9 cellular contexts compared by ENCODE assay signal in the genomic region with DNA sequence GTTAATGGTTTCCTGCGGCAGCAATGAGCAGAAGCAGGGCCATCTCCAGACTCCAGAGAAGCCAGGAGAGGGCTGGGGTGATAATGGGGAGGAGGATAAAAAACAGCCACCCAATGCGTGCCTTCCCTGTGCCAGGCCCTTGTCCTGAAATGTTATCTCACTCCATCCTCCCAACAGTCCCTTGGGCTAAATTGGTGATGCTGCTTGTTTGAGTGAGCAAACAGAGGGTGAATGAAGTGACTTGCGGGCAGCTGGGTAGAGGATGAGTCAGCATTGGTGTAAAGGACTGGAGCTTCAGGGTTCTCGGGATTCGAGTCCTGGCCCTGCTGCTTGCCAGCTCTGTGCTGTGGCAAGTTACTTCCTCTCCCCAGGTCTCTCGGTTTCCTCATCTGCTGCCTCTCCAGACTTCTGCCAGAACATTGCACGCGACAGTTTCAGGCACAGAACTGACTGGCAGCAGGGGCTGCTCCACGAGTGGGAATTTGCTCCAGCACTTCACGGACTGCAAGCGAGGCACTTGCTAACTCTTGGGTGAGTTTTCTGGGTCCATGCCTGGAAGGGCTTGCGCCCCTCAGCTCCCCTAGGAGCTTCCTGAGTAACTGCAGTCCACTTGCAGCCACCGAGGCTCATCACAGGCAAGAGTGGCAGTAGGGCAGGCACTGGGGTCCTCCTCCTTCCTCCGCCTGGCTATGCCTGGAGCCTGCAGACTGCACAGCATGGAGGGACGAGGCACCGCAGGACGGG. TPM values are rescaled to one million over a fixed set of nuclear protein-coding genes. Genes with fewer than 3 reads are reported as not detected.
DNase-seq lines count a peak whose midpoint lies in the region; ATAC-seq and TF ChIP-seq lines count a peak whose summit lies in the region.
"Had no signal": no experiment of that assay in that cellular context is flagged by ENCODE, and none has a peak within 500 bp of the region (broad histone marks: within the 10 kb centered on the region; RNA-seq: fewer than 3 reads in every experiment).

A gene with protein sequence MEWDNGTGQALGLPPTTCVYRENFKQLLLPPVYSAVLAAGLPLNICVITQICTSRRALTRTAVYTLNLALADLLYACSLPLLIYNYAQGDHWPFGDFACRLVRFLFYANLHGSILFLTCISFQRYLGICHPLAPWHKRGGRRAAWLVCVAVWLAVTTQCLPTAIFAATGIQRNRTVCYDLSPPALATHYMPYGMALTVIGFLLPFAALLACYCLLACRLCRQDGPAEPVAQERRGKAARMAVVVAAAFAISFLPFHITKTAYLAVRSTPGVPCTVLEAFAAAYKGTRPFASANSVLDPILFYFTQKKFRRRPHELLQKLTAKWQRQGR (plus strand): TSS at position 403 of the 744 bp plus-strand sequence. CDS start 24,181 bp downstream, outside the sequence.

- no peak within 1 kb of the TSS for H4K8ac ChIP-seq in mesendoderm (ENCODE audit: low read depth, low read length)

- H2AK5ac ChIP-seq in mesendoderm (ENCODE audit: low read length): no peak within 1 kb of the TSS

- no peaks in the 10 kb centered on the region for H3K4me1 Mint-ChIP-seq in activated CD4-positive, alpha-beta T cell treated with anti-CD3 and anti-CD28 coated beads for 36 hours

- DNase-seq in GF-D8 (lab: John Stamatoyannopoulos, UW) (peak; percentile 83), NCI-H2196 treated with DMSO at 0.1 percent for 48 hours (lab: John Stamatoyannopoulos, UW; ENCODE audit: unreplicated experiment) (peak; percentile 20), cardiac fibroblast (ENCODE audit: low read depth in 2 of 2) (peak; percentile 54 to 55), mesendoderm (peak; percentile 92), activated gamma-delta T cell treated with Interleukin-2 at 50 U/mL for 16 hours (no peak)
- DNase-seq in activated CD4-positive, alpha-beta T cell treated with anti-CD3 and anti-CD28 coated beads for 36 hours: no peak

- no peak within 1 kb of the TSS for H3K18ac ChIP-seq in mesendoderm (ENCODE audit: low read length)

- CTCF ChIA-PET in activated CD4-positive, alpha-beta T cell treated with anti-CD3 and anti-CD28 coated beads for 36 hours (lab: Charles Lee): interaction anchor here (1.0 kb wide), 1 partner anchor 9 kb away, joined by 3 read pairs; no protein-coding TSS in a partner anchor

- H2BK120ac ChIP-seq in mesendoderm (ENCODE audit: low read depth, low read length): no peak within 1 kb of the TSS

- no peaks in the 10 kb centered on the region for H3K79me1 ChIP-seq in mesendoderm (ENCODE audit: low read length)

- H3K4me2 ChIP-seq in mesendoderm (ENCODE audit: low read length): no peak within 1 kb of the TSS

- no peaks in the 10 kb centered on the region for H3K79me2 ChIP-seq in mesendoderm (ENCODE audit: control insufficient read depth, insufficient read depth, low read length)

- H3K36me3 Mint-ChIP-seq in activated CD4-positive, alpha-beta T cell treated with anti-CD3 and anti-CD28 coated beads for 36 hours (ENCODE audit: low read depth): no peaks in the 10 kb centered on the region

- no peaks in the 10 kb centered on the region for H3K27me3 ChIP-seq in mesendoderm (ENCODE audit: insufficient read depth, low read length, poor library complexity)

- H3K27me3 Mint-ChIP-seq in activated CD4-positive, alpha-beta T cell treated with anti-CD3 and anti-CD28 coated beads for 36 hours: peaks cover 2% of the 10 kb centered on the region

- H3K56ac ChIP-seq in mesendoderm (ENCODE audit: low read length): peak within 1 kb of the TSS; percentile 1

- no peak within 1 kb of the TSS for H3K4me3 ChIP-seq in cardiac fibroblast (replicated peaks in 1 of 2; ENCODE audit: low read depth in 2 of 2, low read length in 2 of 2)
- H3K4me3 ChIP-seq in mesendoderm (ENCODE audit: low read length): no peak within 1 kb of the TSS
- H3K4me3 ChIP-seq: cardiac muscle cell had no signal

- peaks cover 2% of the 10 kb centered on the region for H3K4me1 ChIP-seq in mesendoderm (ENCODE audit: control insufficient read depth, low read depth, low read length)

- no peak within 1 kb of the TSS for H2BK5ac ChIP-seq in mesendoderm (ENCODE audit: low read length)

- ATAC-seq in activated CD4-positive, alpha-beta T cell treated with anti-CD3 and anti-CD28 coated beads for 36 hours: no peak
- no peak for ATAC-seq in GM19397 (IDR thresholded peaks at IDR 0.05; ENCODE audit: unreplicated experiment)
- ATAC-seq in GM18520 (IDR thresholded peaks at IDR 0.05; ENCODE audit: unreplicated experiment): no peak

- no peak within 1 kb of the TSS for H3K4me3 Mint-ChIP-seq in activated CD4-positive, alpha-beta T cell treated with anti-CD3 and anti-CD28 coated beads for 36 hours

- H4K5ac ChIP-seq in mesendoderm (ENCODE audit: low read length): no peak within 1 kb of the TSS

- H3K9ac ChIP-seq in mesendoderm (ENCODE audit: low read length): no peak within 1 kb of the TSS

- no peak within 1 kb of the TSS for H3K27ac Mint-ChIP-seq in activated CD4-positive, alpha-beta T cell treated with anti-CD3 and anti-CD28 coated beads for 36 hours

- no peak within 1 kb of the TSS for H3K4ac ChIP-seq in mesendoderm (ENCODE audit: low read depth, low read length)

- no peak within 1 kb of the TSS for H2BK15ac ChIP-seq in mesendoderm (replicated peaks; ENCODE audit: low read depth)

- H3K36me3 ChIP-seq in mesendoderm (ENCODE audit: control insufficient read depth, insufficient read depth, low read length): no peaks in the 10 kb centered on the region
- H3K36me3 ChIP-seq: cardiac muscle cell had no signal

- no peak for TF ChIP-seq CTCF in cardiac fibroblast (IDR thresholded peaks at IDR 0.05; ENCODE audit: low read depth, low read length)

- no peaks in the 10 kb centered on the region for H3K9me3 Mint-ChIP-seq in activated CD4-positive, alpha-beta T cell treated with anti-CD3 and anti-CD28 coated beads for 36 hours (ENCODE audit: low read depth)

- POLR2A ChIA-PET in activated CD4-positive, alpha-beta T cell treated with anti-CD3 and anti-CD28 coated beads for 36 hours (lab: Charles Lee): no interaction called here

- no peak within 1 kb of the TSS for H3K27ac ChIP-seq in mesendoderm (ENCODE audit: low read depth, low read length)
- H3K27ac ChIP-seq: cardiac muscle cell had no signal

- WGBS in mesendoderm (ENCODE audit: extremely low coverage, insufficient coverage, low lambda C conversion rate): no CpG with 5 or more reads among the region's 17 CpGs

- intact Hi-C loops in activated CD4-positive, alpha-beta T cell treated with anti-CD3 and anti-CD28 coated beads for 36 hours (cut with DNase I, micrococcal nuclease): no loop called here

- H3K23ac ChIP-seq in mesendoderm (ENCODE audit: low read length): no peak within 1 kb of the TSS

RNA-seq across cellular contexts. Expression of the gene that starts here (rescaled TPM):
- polyA plus RNA-seq in mesendoderm (2013, experiment 1 of 2): 0.03 TPM
- polyA plus RNA-seq in mesendoderm (2013, experiment 2 of 2): 0.07 TPM
- not detected for total RNA-seq in activated CD4-positive, alpha-beta T cell treated with anti-CD3 and anti-CD28 coated beads for 36 hours
- polyA plus RNA-seq: cardiac muscle cell had no signal

Comparison
In these comparisons a context has a peak if more than half of its experiments do, and no peak if none do; other contexts are left out.
1. DNase-seq: peak in GF-D8 (single experiment), NCI-H2196 treated with DMSO at 0.1 percent for 48 hours (single experiment), cardiac fibroblast (2 of 2) and mesendoderm (single experiment); none in activated gamma-delta T cell treated with Interleukin-2 at 50 U/mL for 16 hours (single experiment) and activated CD4-positive, alpha-beta T cell treated with anti-CD3 and anti-CD28 coated beads for 36 hours (single experiment).